ENCODE assay signal across 8 cellular contexts in the genomic region with DNA sequence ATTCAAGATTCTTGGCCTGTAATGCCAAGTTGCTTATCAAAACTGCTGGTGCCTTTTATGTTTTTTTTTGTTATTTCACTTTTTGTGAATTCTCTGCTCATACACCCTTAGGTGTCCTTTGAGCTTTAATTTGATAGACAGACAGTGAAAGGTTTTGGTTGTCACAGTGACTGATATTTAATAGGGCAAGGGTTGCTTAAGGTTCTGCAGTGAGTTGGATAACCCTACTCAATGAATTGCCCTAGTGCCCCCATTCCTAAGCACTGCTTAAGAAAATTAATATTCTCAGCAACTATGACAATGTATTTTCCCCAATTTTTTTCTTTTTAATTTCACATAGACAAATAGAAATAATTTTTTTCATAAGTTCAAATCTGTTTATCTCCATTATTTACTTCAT.
"Had no signal": no experiment of that assay in that cellular context is flagged by ENCODE, and none has a peak within 500 bp of the region (broad histone marks: within the 10 kb centered on the region; RNA-seq: fewer than 3 reads in every experiment).

No MANE protein-coding gene starts in this region.

- H3K27ac ChIP-seq: HL-60 had no signal

- H3K27ac Mint-ChIP-seq: HFFc6, IgD-negative memory B cell had no signal

- H3K36me3 Mint-ChIP-seq: IgD-negative memory B cell had no signal

- FAIRE-seq: HepG2 had no signal

- DNase-seq: GOT3, H7, HFFc6 had no signal

- H3K4me3 ChIP-seq: HAP-1 had no signal

- H3K9me3 Mint-ChIP-seq: HFFc6, IgD-negative memory B cell had no signal

- H3K4me3 Mint-ChIP-seq: HFFc6, IgD-negative memory B cell had no signal

- H3K9me3 ChIP-seq: HAP-1 had no signal

- ATAC-seq: HCT116, HepG2 had no signal

- H3K27me3 Mint-ChIP-seq: IgD-negative memory B cell had no signal
